9 cellular contexts compared by ENCODE assay signal in genomic region chr16:1129106-1129960, GRCh38. TPM values are rescaled to one million over a fixed set of nuclear protein-coding genes. Genes with fewer than 3 reads are reported as not detected.
"Had no signal": no experiment of that assay in that cellular context is flagged by ENCODE, and none has a peak within 500 bp of the region (broad histone marks: within the 10 kb centered on the region; RNA-seq: fewer than 3 reads in every experiment).

No MANE protein-coding gene starts in this region.

- H3K27ac ChIP-seq: HL-60 had no signal

- DNase-seq: H9, HCEC 1CT, IMR-90, KBM-7 had no signal

- H3K4me3 ChIP-seq: GM23338 had no signal

- H3K4me2 ChIP-seq: GM23338 had no signal

- ATAC-seq: GM23338 had no signal

- H2AFZ ChIP-seq: GM23338 had no signal

- FAIRE-seq: H1, H54 had no signal

RNA-seq across cellular contexts. Expression of gene CACNA1H, which starts 23.6 kb away (rescaled TPM):
- total RNA-seq: HT1080 had no signal

RNA-seq across cellular contexts. Expression of gene C1QTNF8, which starts 33.3 kb away (rescaled TPM):
- total RNA-seq: GM23338, H1, H9, HT1080, IMR-90 had no signal
- polyA plus RNA-seq: GM23338, H1, IMR-90 had no signal

RNA-seq across cellular contexts. Expression of gene SSTR5, which starts 56.8 kb away (rescaled TPM):
- total RNA-seq: HT1080, IMR-90 had no signal
- polyA plus RNA-seq: IMR-90 had no signal
